8 cellular contexts compared by ENCODE assay signal in genomic region chr20:41249781-41250281, GRCh38.
DNase-seq lines count a peak whose midpoint lies in the region; ATAC-seq and TF ChIP-seq lines count a peak whose summit lies in the region.

No MANE protein-coding gene starts in this region.

- H3K27ac Mint-ChIP-seq in CD4-positive, alpha-beta memory T cell = no peak overlapping the region

- H3K9me3 ChIP-seq in right lobe of liver = no peaks in the 10 kb centered on the region
- H3K9me3 ChIP-seq in uterus = no peaks in the 10 kb centered on the region
- H3K9me3 ChIP-seq in CD4-positive, alpha-beta memory T cell (ENCODE audit: control insufficient read depth in 1 of 2, low read length in 2 of 2) = no peaks in the 10 kb centered on the region

- H3K36me3 Mint-ChIP-seq in CD4-positive, alpha-beta memory T cell = no peaks in the 10 kb centered on the region

- POLR2A ChIA-PET in CD4-positive, alpha-beta memory T cell (lab: Charles Lee; ENCODE audit: partially characterized antibody) = no interaction called here

- H3K36me3 ChIP-seq in right lobe of liver = no peaks in the 10 kb centered on the region
- H3K36me3 ChIP-seq in uterus = no peaks in the 10 kb centered on the region
- H3K36me3 ChIP-seq in CD4-positive, alpha-beta memory T cell (ENCODE audit: insufficient read depth, low read length) = no peaks in the 10 kb centered on the region

- TF ChIP-seq POLR2A in right lobe of liver (IDR thresholded peaks at IDR 0.05) (no peak), uterus (IDR thresholded peaks at IDR 0.05) (no peak)

- peaks cover 0 to 3% (median 0%) of the 10 kb centered on the region in 4 donors for H3K4me1 Mint-ChIP-seq in CD4-positive, alpha-beta memory T cell

- intact Hi-C loops in right lobe of liver (cut with DNase I) = no loop called here
- intact Hi-C loops in uterus (cut with DNase I; ENCODE audit: low total_unique reads) = no loop called here
- intact Hi-C loops in CD4-positive, alpha-beta memory T cell (cut with micrococcal nuclease) = no loop called here

- no peak overlapping the region for H3K4me3 Mint-ChIP-seq in CD4-positive, alpha-beta memory T cell

- DNase-seq in DMS114 treated with DMSO at 0.1 percent for 48 hours (lab: John Stamatoyannopoulos, UW; ENCODE audit: unreplicated experiment) (peak; percentile 6), NAMALWA (ENCODE audit: low spot score) (peak; percentile 7), choroid plexus epithelial cell (ENCODE audit: low read depth) (peak; percentile 82), right lobe of liver (no peak), uterus (peak; percentile 50 to 57), NCI-H2171 (lab: John Stamatoyannopoulos, UW) (no peak)
- no peak for DNase-seq in stimulated activated naive CD4-positive, alpha-beta T cell treated with Interleukin-2 at 50 U/mL for 16 hours (lab: John Stamatoyannopoulos, UW)
- no peak for DNase-seq in CD4-positive, alpha-beta memory T cell

- peak; percentile 43 for TF ChIP-seq CTCF in choroid plexus epithelial cell (conservative IDR thresholded peaks at IDR 0.05; ENCODE audit: low read depth, low read length)
- TF ChIP-seq CTCF in right lobe of liver (IDR thresholded peaks at IDR 0.05) = peak in 1 of 4 donors; percentile 9
- TF ChIP-seq CTCF in uterus (IDR thresholded peaks at IDR 0.05) = peak; percentile 11 to 27 (median 13)

- ATAC-seq in right lobe of liver = peak in 3 of 4 donors; percentile 7 to 15 (median 11)

- H3K27me3 Mint-ChIP-seq in CD4-positive, alpha-beta memory T cell = no peaks in the 10 kb centered on the region

- CTCF ChIA-PET in CD4-positive, alpha-beta memory T cell (lab: Charles Lee; ENCODE audit: partially characterized antibody) = no interaction called here

- WGBS in right lobe of liver (ENCODE audit: insufficient coverage, low coverage, low lambda C conversion rate, missing lambda C conversion rate) = 50% methylated on average over 1 of the region's 4 CpGs

- peak overlapping the region; percentile 10 to 90 (median 79) for H3K27ac ChIP-seq in right lobe of liver
- peak overlapping the region; percentile 95 to 99 for H3K27ac ChIP-seq in uterus
- no peak overlapping the region for H3K27ac ChIP-seq in CD4-positive, alpha-beta memory T cell (ENCODE audit: low read depth, low read length)

- no peaks in the 10 kb centered on the region for H3K27me3 ChIP-seq in right lobe of liver
- no peaks in the 10 kb centered on the region for H3K27me3 ChIP-seq in uterus
- H3K27me3 ChIP-seq in CD4-positive, alpha-beta memory T cell (ENCODE audit: insufficient read depth, low read length) = no peaks in the 10 kb centered on the region

- H3K9me3 Mint-ChIP-seq in CD4-positive, alpha-beta memory T cell = no peaks in the 10 kb centered on the region

- H3K4me1 ChIP-seq in right lobe of liver (peaks cover 0 to 29% (median 14%) of the 10 kb centered on the region in 4 donors), uterus (peaks cover 24 to 33% of the 10 kb centered on the region in 2 donors)
- no peaks in the 10 kb centered on the region for H3K4me1 ChIP-seq in CD4-positive, alpha-beta memory T cell (ENCODE audit: insufficient read depth, low read length)

- no peak overlapping the region for H3K4me3 ChIP-seq in choroid plexus epithelial cell (ENCODE audit: low read depth, low read length)
- no peak overlapping the region for H3K4me3 ChIP-seq in right lobe of liver
- no peak overlapping the region for H3K4me3 ChIP-seq in uterus
- no peak overlapping the region for H3K4me3 ChIP-seq in CD4-positive, alpha-beta memory T cell (ENCODE audit: low read length in 2 of 2)

Comparison
In these comparisons a context has a peak if more than half of its experiments do, and no peak if none do; other contexts are left out.
1. DNase-seq: peak in DMS114 treated with DMSO at 0.1 percent for 48 hours (single experiment), NAMALWA (single experiment), choroid plexus epithelial cell (single experiment) and uterus (2 of 2); none in right lobe of liver (0 of 3), stimulated activated naive CD4-positive, alpha-beta T cell treated with Interleukin-2 at 50 U/mL for 16 hours (single experiment), CD4-positive, alpha-beta memory T cell (0 of 5) and NCI-H2171 (single experiment).